ENCODE assay signal across 27 cellular contexts in genomic region chr13:102650444-102650843, GRCh38. TPM values are rescaled to one million over a fixed set of nuclear protein-coding genes. Genes with fewer than 3 reads are reported as not detected.
"Had no signal": no experiment of that assay in that cellular context is flagged by ENCODE, and none has a peak within 500 bp of the region (broad histone marks: within the 10 kb centered on the region; RNA-seq: fewer than 3 reads in every experiment).

No MANE protein-coding gene starts in this region.

- H3K27ac ChIP-seq: adrenal gland had no signal

- H3K9me3 Mint-ChIP-seq: activated CD4-positive, alpha-beta T cell treated with anti-CD3 and anti-CD28 coated beads, Interleukin-2, amount 10 ng/mL, durations not matched to agents 24 days and 14 days; activated naive CD8-positive, alpha-beta T cell treated with anti-CD3 and anti-CD28 coated beads, Interleukin-2, amount 10 ng/mL, durations not matched to agents 7 days and 5 days; activated T-cell treated with anti-CD3 and anti-CD28 coated beads, Interleukin-2, amount 50 U/mL, for 24 hours; WTC11 had no signal

- H3K27ac Mint-ChIP-seq: activated CD4-positive, alpha-beta T cell treated with anti-CD3 and anti-CD28 coated beads, Interleukin-2, amount 10 ng/mL, durations not matched to agents 24 days and 14 days; activated CD8-positive, alpha-beta memory T cell treated with anti-CD3 and anti-CD28 coated beads, Interleukin-2, amount 10 ng/mL, durations not matched to agents 7 days and 5 days; activated naive CD8-positive, alpha-beta T cell treated with anti-CD3 and anti-CD28 coated beads, Interleukin-2, amount 10 ng/mL, durations not matched to agents 7 days and 5 days; activated T-cell treated with anti-CD3 and anti-CD28 coated beads, Interleukin-2, amount 50 U/mL, for 24 hours; WTC11 had no signal

- DNase-seq: activated CD4-positive, alpha-beta T cell treated with anti-CD3 and anti-CD28 coated beads, Interleukin-2, amount 50 U/mL, for 48 hours; activated CD4-positive, CD25-positive, alpha-beta regulatory T cell treated with anti-CD3 and anti-CD28 coated beads, Interleukin-2, amount 50 U/mL, for 72 hours; activated CD8-positive, alpha-beta memory T cell treated with anti-CD3 and anti-CD28 coated beads, Interleukin-2, amount 10 ng/mL, durations not matched to agents 7 days and 5 days; activated naive CD4-positive, alpha-beta T cell treated with anti-CD3 and anti-CD28 coated beads, Interleukin-2, amount 50 U/mL, for 16 hours; activated naive CD8-positive, alpha-beta T cell treated with anti-CD3 and anti-CD28 coated beads, Interleukin-2, amount 10 ng/mL, durations not matched to agents 7 days and 5 days; activated T-cell treated with anti-CD3 and anti-CD28 coated beads, Interleukin-2, amount 50 U/mL, for 24 hours; adrenal gland; anterior cingulate cortex; Kasumi-1; KBM-7; NCI-H1048; NCI-H146; NCI-H187 treated with DMSO at 0.1 percent for 48 hours; NCI-H2081 treated with DMSO at 0.1 percent for 48 hours; NCI-H446 treated with DMSO at 0.1 percent for 48 hours; NCI-H524 treated with DMSO at 0.1 percent for 48 hours; NCI-H82; RPMI8226; SK-N-SH; T-helper 1 cell; T-helper 9 cell had no signal

- H3K4me1 Mint-ChIP-seq: WTC11 had no signal

- H3K9me2 ChIP-seq: SK-N-SH had no signal

- ATAC-seq: activated CD8-positive, alpha-beta memory T cell treated with anti-CD3 and anti-CD28 coated beads, Interleukin-2, amount 10 ng/mL, durations not matched to agents 7 days and 5 days; Panc1; Right ventricle myocardium inferior; WTC11 had no signal

- H3K4me1 ChIP-seq: adrenal gland had no signal

- H3K4me3 ChIP-seq: adrenal gland had no signal

- H3K4me3 Mint-ChIP-seq: activated CD4-positive, alpha-beta T cell treated with anti-CD3 and anti-CD28 coated beads, Interleukin-2, amount 10 ng/mL, durations not matched to agents 24 days and 14 days; activated CD8-positive, alpha-beta memory T cell treated with anti-CD3 and anti-CD28 coated beads, Interleukin-2, amount 10 ng/mL, durations not matched to agents 7 days and 5 days; activated naive CD8-positive, alpha-beta T cell treated with anti-CD3 and anti-CD28 coated beads, Interleukin-2, amount 10 ng/mL, durations not matched to agents 7 days and 5 days; activated T-cell treated with anti-CD3 and anti-CD28 coated beads, Interleukin-2, amount 50 U/mL, for 24 hours; WTC11 had no signal

- H3K9me3 ChIP-seq: adrenal gland, SK-N-SH had no signal

- H3K27me3 ChIP-seq: adrenal gland had no signal

- H3K27me3 Mint-ChIP-seq: activated CD4-positive, alpha-beta T cell treated with anti-CD3 and anti-CD28 coated beads, Interleukin-2, amount 10 ng/mL, durations not matched to agents 24 days and 14 days; activated CD8-positive, alpha-beta memory T cell treated with anti-CD3 and anti-CD28 coated beads, Interleukin-2, amount 10 ng/mL, durations not matched to agents 7 days and 5 days; activated naive CD8-positive, alpha-beta T cell treated with anti-CD3 and anti-CD28 coated beads, Interleukin-2, amount 10 ng/mL, durations not matched to agents 7 days and 5 days; activated T-cell treated with anti-CD3 and anti-CD28 coated beads, Interleukin-2, amount 50 U/mL, for 24 hours had no signal

RNA-seq across cellular contexts. Expression of gene METTL21C, which starts 44.4 kb away (rescaled TPM):
- total RNA-seq: activated CD4-positive, alpha-beta T cell treated with anti-CD3 and anti-CD28 coated beads, Interleukin-2, amount 10 ng/mL, durations not matched to agents 24 days and 14 days; activated CD8-positive, alpha-beta memory T cell treated with anti-CD3 and anti-CD28 coated beads, Interleukin-2, amount 10 ng/mL, durations not matched to agents 7 days and 5 days; activated naive CD8-positive, alpha-beta T cell treated with anti-CD3 and anti-CD28 coated beads, Interleukin-2, amount 10 ng/mL, durations not matched to agents 7 days and 5 days; adrenal gland; cardiac septum; OCI-LY7; Right ventricle myocardium inferior; WTC11 had no signal
- polyA plus RNA-seq: adrenal gland, SK-N-SH had no signal
